25 cellular contexts compared by ENCODE assay signal in the genomic region with DNA sequence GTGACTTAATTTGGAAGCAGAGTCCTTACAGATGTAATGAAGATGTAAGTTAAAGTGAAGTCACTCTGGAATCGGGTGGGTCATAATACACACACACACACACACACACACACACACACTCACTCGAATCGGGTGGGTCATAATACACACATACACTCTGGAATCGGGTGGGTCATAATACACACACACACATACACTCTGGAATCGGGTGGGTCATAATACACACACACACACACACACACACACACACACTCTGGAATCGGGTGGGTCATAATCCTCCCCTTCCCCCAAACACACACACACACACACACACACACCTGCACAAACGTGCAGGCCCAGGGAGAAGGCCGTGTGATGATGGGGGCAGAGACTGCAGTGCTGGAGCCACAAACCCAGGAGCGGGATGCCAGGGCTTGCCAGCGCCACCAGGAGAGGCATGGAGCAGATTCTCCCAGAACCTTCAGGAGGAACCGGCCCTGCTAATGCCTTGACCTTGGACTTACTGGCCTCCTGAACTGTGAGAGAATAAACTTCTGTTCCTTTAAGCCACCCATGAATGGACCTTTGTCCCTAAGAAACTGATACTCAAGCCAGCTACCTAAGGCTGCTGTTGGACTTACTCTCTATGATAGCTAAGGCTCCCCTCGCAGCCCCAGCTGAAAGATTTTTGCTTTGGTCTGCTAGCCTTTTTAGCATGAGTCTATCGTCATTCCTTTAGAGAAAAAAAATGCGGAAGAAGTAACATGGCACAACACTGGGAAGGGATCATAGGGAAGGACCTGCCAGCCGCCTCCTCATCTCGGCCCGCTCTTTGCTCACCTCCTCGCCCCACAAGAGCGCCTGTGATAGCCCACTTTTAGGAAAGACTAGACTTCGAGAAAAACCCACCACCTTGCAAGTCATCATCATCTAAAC.
DNase-seq lines count a peak whose midpoint lies in the region; ATAC-seq and TF ChIP-seq lines count a peak whose summit lies in the region.
"Had no signal": no experiment of that assay in that cellular context is flagged by ENCODE, and none has a peak within 500 bp of the region (broad histone marks: within the 10 kb centered on the region; RNA-seq: fewer than 3 reads in every experiment).

No MANE protein-coding gene starts in this region.

- no peaks in the 10 kb centered on the region for H3K9me3 Mint-ChIP-seq in neural crest cell

- ATAC-seq in left colon (peak; percentile 82), GM21723 (IDR thresholded peaks at IDR 0.05; ENCODE audit: unreplicated experiment) (no peak), HG03342 (IDR thresholded peaks at IDR 0.05; ENCODE audit: unreplicated experiment) (no peak)
- ATAC-seq: activated CD8-positive, alpha-beta T cell treated with anti-CD3 and anti-CD28 coated beads, Interleukin-2, amount 10 ng/mL, durations not matched to agents 7 days and 5 days; foreskin keratinocyte; HCT116; heart right ventricle; Panc1 had no signal

- no peaks in the 10 kb centered on the region for H3K36me3 ChIP-seq in testis (ENCODE audit: low read depth, missing control alignments)
- H3K36me3 ChIP-seq: heart right ventricle, neutrophil, suprapubic skin had no signal

- peak overlapping the region; percentile 86 for H3K27ac Mint-ChIP-seq in neural crest cell (ENCODE audit: unreplicated experiment)
- H3K27ac Mint-ChIP-seq: activated CD8-positive, alpha-beta T cell treated with anti-CD3 and anti-CD28 coated beads, Interleukin-2, amount 10 ng/mL, durations not matched to agents 7 days and 5 days had no signal

- no peaks in the 10 kb centered on the region for H3K27me3 ChIP-seq in testis
- H3K27me3 ChIP-seq: foreskin keratinocyte, heart right ventricle, neutrophil, suprapubic skin had no signal

- H3K9me3 ChIP-seq in testis = no peaks in the 10 kb centered on the region
- H3K9me3 ChIP-seq: heart right ventricle, neutrophil, suprapubic skin had no signal

- H3K4me3 Mint-ChIP-seq in neural crest cell = peak overlapping the region; percentile 56
- H3K4me3 Mint-ChIP-seq: activated CD8-positive, alpha-beta T cell treated with anti-CD3 and anti-CD28 coated beads, Interleukin-2, amount 10 ng/mL, durations not matched to agents 7 days and 5 days had no signal

- TF ChIP-seq CTCF in neural crest cell (conservative IDR thresholded peaks at IDR 0.05) (no peak), testis (IDR thresholded peaks at IDR 0.05) (no peak)

- H3K4me1 Mint-ChIP-seq in neural crest cell = peaks cover 56% of the 10 kb centered on the region

- H3K36me3 Mint-ChIP-seq in neural crest cell (ENCODE audit: low read depth) = peaks cover 3% of the 10 kb centered on the region

- 78 to 84% methylated on average over 17 to 20 of the region's 20 CpGs for WGBS in testis, 2 donors

- DNase-seq in SK-MEL-5 (ENCODE audit: low read depth, low spot score) (peak; percentile 39), left colon (peak in 1 of 2 donors; percentile 24), neural crest cell (ENCODE audit: low read depth, low spot score) (no peak), testis (peak; percentile 73), HPDE6-E6E7 (ENCODE audit: extremely low spot score) (no peak), mesenteric fat pad (ENCODE audit: low spot score) (no peak)
- DNase-seq: activated CD8-positive, alpha-beta T cell treated with anti-CD3 and anti-CD28 coated beads, Interleukin-2, amount 10 ng/mL, durations not matched to agents 7 days and 5 days; activated gamma-delta T cell; DND-41; effector memory CD4-positive, alpha-beta T cell; heart right ventricle; KG1; MM.1S; NCI-H1436; NCI-H524; NK-92 treated with Interleukin-12 subunit alpha and Interleukin-12 subunit beta, amount 100 ng/mL, for 24 hours; T-helper 1 cell had no signal

- intact Hi-C loops in left colon (cut with DNase I, micrococcal nuclease) = no loop called here
- intact Hi-C loops in testis (cut with DNase I; ENCODE audit: low total_unique reads) = no loop called here

- in situ Hi-C loops in SK-MEL-5 (cut with HindIII; ENCODE audit: low pct_unique_long_range_greater_than_20kb, low sequenced_read_pairs) = no loop called here

- H3K27me3 Mint-ChIP-seq in neural crest cell (ENCODE audit: low read depth) = no peaks in the 10 kb centered on the region

- no peak overlapping the region for H3K27ac ChIP-seq in testis
- H3K27ac ChIP-seq: foreskin keratinocyte, heart right ventricle, neutrophil, suprapubic skin had no signal

- no peak for TF ChIP-seq POLR2A in testis (IDR thresholded peaks at IDR 0.05)

- peaks cover 1% of the 10 kb centered on the region for H3K4me1 ChIP-seq in testis
- H3K4me1 ChIP-seq: foreskin keratinocyte had no signal

- H3K4me3 ChIP-seq in testis = no peak overlapping the region
- H3K4me3 ChIP-seq: heart right ventricle, smooth muscle cell, suprapubic skin had no signal

Comparison
In these comparisons a context has a peak if more than half of its experiments do, and no peak if none do; other contexts are left out.
1. DNase-seq: peak in SK-MEL-5 (single experiment) and testis (single experiment); none in neural crest cell (single experiment), HPDE6-E6E7 (single experiment) and mesenteric fat pad (single experiment).